Comparison of ENCODE assay signal across 8 cellular contexts in the genomic region with DNA sequence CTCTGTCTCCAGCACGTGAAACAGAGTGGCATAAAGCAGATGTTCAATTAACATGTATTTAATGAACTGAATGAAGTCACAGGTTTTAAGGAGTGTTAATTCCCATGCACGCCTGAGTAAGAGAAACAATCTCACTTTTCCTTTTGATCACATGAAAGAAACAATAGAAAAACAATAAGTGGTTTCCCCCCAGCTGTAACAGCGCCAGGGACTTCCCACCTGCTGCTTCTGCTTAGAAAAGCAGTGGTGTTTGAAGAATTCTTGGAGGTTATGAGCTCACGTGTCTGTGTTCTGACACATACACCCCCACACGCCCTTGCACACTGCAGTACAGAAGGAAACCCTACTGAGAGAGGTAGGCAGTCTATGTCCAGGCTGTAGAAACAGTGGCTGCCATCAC. TPM values are rescaled to one million over a fixed set of nuclear protein-coding genes. Genes with fewer than 3 reads are reported as not detected.
DNase-seq lines count a peak whose midpoint lies in the region; ATAC-seq lines count a peak whose summit lies in the region.

No MANE protein-coding gene starts in this region.

- no peak overlapping the region for H3K18ac ChIP-seq in mesenchymal stem cell (ENCODE audit: low read depth in 1 of 2, low read length in 2 of 2)

- H3K27ac ChIP-seq in CD4-positive, alpha-beta memory T cell (ENCODE audit: low read depth, low read length): no peak overlapping the region
- H3K27ac ChIP-seq in mesenchymal stem cell (ENCODE audit: low read length, poor library complexity, severe bottlenecking): peak overlapping the region; percentile 83

- H3K4ac ChIP-seq in mesenchymal stem cell (ENCODE audit: low read depth in 1 of 2, low read length in 2 of 2): no peak overlapping the region

- H3K9me3 Mint-ChIP-seq in CD4-positive, alpha-beta memory T cell: no peaks in the 10 kb centered on the region

- H2BK12ac ChIP-seq in mesenchymal stem cell (ENCODE audit: low read length in 2 of 2): no peak overlapping the region

- intact Hi-C loops in CD4-positive, alpha-beta memory T cell (cut with micrococcal nuclease): no loop called here
- intact Hi-C loops in left colon (cut with DNase I, micrococcal nuclease): no loop called here

- no peak overlapping the region for H3K9ac ChIP-seq in mesenchymal stem cell (ENCODE audit: low read length)

- no peaks in the 10 kb centered on the region for H3K9me3 ChIP-seq in CD4-positive, alpha-beta memory T cell (ENCODE audit: control insufficient read depth in 1 of 2, low read length in 2 of 2)
- H3K9me3 ChIP-seq in mesenchymal stem cell (ENCODE audit: control insufficient read depth, low read length): no peaks in the 10 kb centered on the region

- no peak overlapping the region for H4K91ac ChIP-seq in mesenchymal stem cell (ENCODE audit: low read length)

- H2BK15ac ChIP-seq in mesenchymal stem cell (ENCODE audit: low read depth, poor library complexity, severe bottlenecking): no peak overlapping the region

- H4K8ac ChIP-seq in mesenchymal stem cell (ENCODE audit: low read length): no peak overlapping the region

- no peak overlapping the region for H3K14ac ChIP-seq in mesenchymal stem cell (ENCODE audit: low read length in 2 of 2)

- no peaks in the 10 kb centered on the region for H3K27me3 ChIP-seq in CD4-positive, alpha-beta memory T cell (ENCODE audit: insufficient read depth, low read length)
- peaks cover 0 to 81% of the 10 kb centered on the region in 2 experiments for H3K27me3 ChIP-seq in mesenchymal stem cell (ENCODE audit: control insufficient read depth in 1 of 2, insufficient read depth in 1 of 2, low read length in 2 of 2)

- H3K36me3 ChIP-seq in CD4-positive, alpha-beta memory T cell (ENCODE audit: insufficient read depth, low read length): no peaks in the 10 kb centered on the region
- H3K36me3 ChIP-seq in mesenchymal stem cell (ENCODE audit: control insufficient read depth in 1 of 2, insufficient read depth in 2 of 2, low read depth in 1 of 2, low read length in 2 of 2): no peaks in the 10 kb centered on the region

- POLR2A ChIA-PET in CD4-positive, alpha-beta memory T cell (lab: Charles Lee; ENCODE audit: partially characterized antibody): no interaction called here

- peak overlapping the region; percentile 5 for H2BK5ac ChIP-seq in mesenchymal stem cell (ENCODE audit: low read depth, low read length, poor library complexity, severe bottlenecking)

- no peak overlapping the region for H3K23ac ChIP-seq in mesenchymal stem cell (ENCODE audit: low read length in 2 of 2)

- H3K4me1 Mint-ChIP-seq in CD4-positive, alpha-beta memory T cell: peaks cover 17 to 26% (median 20%) of the 10 kb centered on the region in 4 donors

- H2AFZ ChIP-seq in mesenchymal stem cell (ENCODE audit: low read depth, low read length): no peak overlapping the region

- H3K4me3 ChIP-seq in CD4-positive, alpha-beta memory T cell (ENCODE audit: low read length in 2 of 2): no peak overlapping the region
- no peak overlapping the region for H3K4me3 ChIP-seq in mesenchymal stem cell (ENCODE audit: insufficient read depth in 1 of 2, low read depth in 1 of 2, low read length in 2 of 2)

- H3K4me1 ChIP-seq in CD4-positive, alpha-beta memory T cell (ENCODE audit: insufficient read depth, low read length): peaks cover 12% of the 10 kb centered on the region
- H3K4me1 ChIP-seq in mesenchymal stem cell (ENCODE audit: control insufficient read depth, insufficient read depth, low read depth, low read length): peaks cover 22% of the 10 kb centered on the region

- no peak overlapping the region for H2BK120ac ChIP-seq in mesenchymal stem cell (ENCODE audit: low read depth, low read length)

- H2AK5ac ChIP-seq in mesenchymal stem cell (ENCODE audit: low read length, severe bottlenecking): peak overlapping the region; percentile 39

- no peaks in the 10 kb centered on the region for H3K79me1 ChIP-seq in mesenchymal stem cell (replicated peaks; ENCODE audit: low read length, poor library complexity, severe bottlenecking)

- H3K4me3 Mint-ChIP-seq in CD4-positive, alpha-beta memory T cell: peak overlapping the region in 4 of 8 donors; percentile 2 to 41 (median 30)

- ATAC-seq in HG02571 (IDR thresholded peaks at IDR 0.05; ENCODE audit: unreplicated experiment) (peak; percentile 78), left colon (no peak), HG03025 (IDR thresholded peaks at IDR 0.05; ENCODE audit: low FRiP score, unreplicated experiment) (no peak)

- CTCF ChIA-PET in CD4-positive, alpha-beta memory T cell (lab: Charles Lee; ENCODE audit: partially characterized antibody): interaction anchor here (0.6 kb wide), 1 partner anchor 542 kb away, joined by 3 read pairs; no protein-coding TSS in a partner anchor

- peaks cover 6 to 22% of the 10 kb centered on the region in 2 donors for H3K27me3 Mint-ChIP-seq in CD4-positive, alpha-beta memory T cell

- peak; percentile 13 to 58 (median 22) for DNase-seq in CD4-positive, alpha-beta memory T cell
- DNase-seq in activated CD4-positive, alpha-beta T cell treated with anti-CD3 and anti-CD28 coated beads, Interleukin-2, amount 50 U/mL, for 48 hours: peak; percentile 42 to 57
- DNase-seq in mesenchymal stem cell (no peak), NCI-H510A (lab: John Stamatoyannopoulos, UW) (no peak), left colon (no peak), SW 1271 (lab: John Stamatoyannopoulos, UW) (no peak)

- 78% methylated on average over 3 of the region's 5 CpGs for WGBS in mesenchymal stem cell

- H3K27ac Mint-ChIP-seq in CD4-positive, alpha-beta memory T cell: peak overlapping the region in 4 of 7 donors; percentile 1 to 15 (median 10)

- H3K4me2 ChIP-seq in mesenchymal stem cell (ENCODE audit: low read length, poor library complexity, severe bottlenecking): peak overlapping the region; percentile 18

- H3K36me3 Mint-ChIP-seq in CD4-positive, alpha-beta memory T cell: no peaks in the 10 kb centered on the region

RNA-seq across cellular contexts. Expression of gene FRMD4A, which starts 51.3 kb away (rescaled TPM):
- total RNA-seq in CD4-positive, alpha-beta memory T cell: 1 to 10 TPM; 1.9 to 2.4 TPM
- under 1 TPM in 1 of 2 donors, not detected in 1; 0.89 TPM for polyA plus RNA-seq in CD4-positive, alpha-beta memory T cell
- 52.0 TPM for polyA plus RNA-seq in mesenchymal stem cell (2013, experiment 1 of 2)
- polyA plus RNA-seq in mesenchymal stem cell (2013, experiment 2 of 2): 47.8 TPM
- total RNA-seq in left colon: 10 to 100 TPM in 1 of 2 donors, 1 to 10 TPM in 1; 5.1 to 11.2 TPM

Comparison
In these comparisons a context has a peak if more than half of its experiments do, and no peak if none do; other contexts are left out.
1. DNase-seq: peak in CD4-positive, alpha-beta memory T cell (5 of 5) and activated CD4-positive, alpha-beta T cell treated with anti-CD3 and anti-CD28 coated beads, Interleukin-2, amount 50 U/mL, for 48 hours (2 of 2); none in mesenchymal stem cell (single experiment), NCI-H510A (single experiment), left colon (0 of 2) and SW 1271 (0 of 2).